Comparison of ENCODE assay signal across 22 cellular contexts in the genomic region with DNA sequence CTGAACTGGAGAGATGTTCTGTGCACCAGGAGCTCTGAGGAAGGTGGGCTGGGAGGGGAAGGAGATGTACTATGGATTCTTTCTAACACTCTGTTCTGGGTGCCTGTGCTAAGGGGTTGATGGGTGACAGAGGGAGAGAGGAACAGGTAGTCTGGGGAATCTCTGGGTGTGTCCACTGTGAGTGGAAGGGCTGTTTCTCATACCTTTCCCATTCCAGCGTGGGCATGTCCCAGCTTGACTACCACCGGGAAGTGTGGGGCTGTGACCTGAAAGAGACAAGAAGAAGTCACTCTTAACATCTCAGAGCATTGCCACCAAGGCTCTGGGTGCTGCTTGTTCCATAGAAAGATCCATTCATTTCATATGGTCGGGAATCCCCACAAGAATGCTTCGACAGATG.
"Had no signal": no experiment of that assay in that cellular context is flagged by ENCODE, and none has a peak within 500 bp of the region (broad histone marks: within the 10 kb centered on the region; RNA-seq: fewer than 3 reads in every experiment).

No MANE protein-coding gene starts in this region.

- H3K27ac ChIP-seq: dorsolateral prefrontal cortex, epithelial cell of prostate, esophagus muscularis mucosa, heart right ventricle, pancreas, right lobe of liver, stomach, thyroid gland, vagina had no signal

- H3K4me1 Mint-ChIP-seq: naive thymus-derived CD8-positive, alpha-beta T cell; nephron progenitor cell; stimulated activated effector memory CD8-positive, alpha-beta T cell treated with anti-CD3 and anti-CD28 coated beads, Interleukin-12 subunit alpha, Interleukin-12 subunit beta, amount 100 ng/mL, for 72 hours had no signal

- H3K27ac Mint-ChIP-seq: naive thymus-derived CD8-positive, alpha-beta T cell; nephron progenitor cell; stimulated activated effector memory CD8-positive, alpha-beta T cell treated with anti-CD3 and anti-CD28 coated beads, Interleukin-12 subunit alpha, Interleukin-12 subunit beta, amount 100 ng/mL, for 72 hours had no signal

- H3K36me3 Mint-ChIP-seq: naive thymus-derived CD8-positive, alpha-beta T cell; stimulated activated effector memory CD8-positive, alpha-beta T cell treated with anti-CD3 and anti-CD28 coated beads, Interleukin-12 subunit alpha, Interleukin-12 subunit beta, amount 100 ng/mL, for 72 hours had no signal

- H3K27me3 ChIP-seq: dorsolateral prefrontal cortex, esophagus muscularis mucosa, heart right ventricle, pancreas, right lobe of liver, stomach, thyroid gland, vagina had no signal

- ATAC-seq: heart right ventricle; naive thymus-derived CD8-positive, alpha-beta T cell; pancreas; right lobe of liver; stimulated activated effector memory CD8-positive, alpha-beta T cell treated with anti-CD3 and anti-CD28 coated beads, Interleukin-12 subunit alpha, Interleukin-12 subunit beta, amount 100 ng/mL, for 72 hours had no signal

- DNase-seq: dorsolateral prefrontal cortex; effector CD4-positive, alpha-beta T cell; foreskin melanocyte; glutamatergic neuron; heart right ventricle; hippocampal formation; mesendoderm; naive thymus-derived CD8-positive, alpha-beta T cell; nephron progenitor cell; pancreas; retina; right lobe of liver; stimulated activated CD4-positive, alpha-beta T cell treated with anti-CD3 and anti-CD28 coated beads, Interleukin-2, amount 100 ng/mL, for 24 hours; stimulated activated CD4-positive, alpha-beta T cell treated with anti-CD3 and anti-CD28 coated beads, Interleukin-4, amount 100 ng/mL, for 24 hours; stimulated activated naive CD4-positive, alpha-beta T cell treated with Interleukin-2 at 50 U/mL for 16 hours; stomach; thyroid gland had no signal

- H3K9me3 ChIP-seq: esophagus muscularis mucosa, pancreas, right lobe of liver, stomach, thyroid gland, vagina had no signal

- H3K4me3 ChIP-seq: dorsolateral prefrontal cortex, esophagus muscularis mucosa, heart right ventricle, lung, pancreas, right lobe of liver, stomach, thyroid gland, vagina had no signal

- H3K4me3 Mint-ChIP-seq: naive thymus-derived CD8-positive, alpha-beta T cell; nephron progenitor cell; stimulated activated effector memory CD8-positive, alpha-beta T cell treated with anti-CD3 and anti-CD28 coated beads, Interleukin-12 subunit alpha, Interleukin-12 subunit beta, amount 100 ng/mL, for 72 hours had no signal

- H3K4me1 ChIP-seq: esophagus muscularis mucosa, heart right ventricle, pancreas, right lobe of liver, stomach, thyroid gland, vagina had no signal

- H3K36me3 ChIP-seq: esophagus muscularis mucosa, heart right ventricle, pancreas, right lobe of liver, stomach, thyroid gland, vagina had no signal
